In genomic region chr6:132830236-132830799, GRCh38 we compare ENCODE assay signal across 9 cellular contexts. TPM values are rescaled to one million over a fixed set of nuclear protein-coding genes. Genes with fewer than 3 reads are reported as not detected.
DNase-seq lines count a peak whose midpoint lies in the region; ATAC-seq and TF ChIP-seq lines count a peak whose summit lies in the region.
"Had no signal": no experiment of that assay in that cellular context is flagged by ENCODE, and none has a peak within 500 bp of the region (broad histone marks: within the 10 kb centered on the region; RNA-seq: fewer than 3 reads in every experiment).

No MANE protein-coding gene starts in this region.

- TF ChIP-seq CTCF in kidney epithelial cell (IDR thresholded peaks at IDR 0.05; ENCODE audit: insufficient read depth, low read length, poor library complexity, severe bottlenecking) = peak; percentile 52

- no peak overlapping the region for H3K4me3 ChIP-seq in kidney epithelial cell (ENCODE audit: low read depth, low read length)
- H3K4me3 ChIP-seq: thoracic aorta had no signal

- no peaks in the 10 kb centered on the region for H3K27me3 ChIP-seq in kidney epithelial cell (ENCODE audit: control insufficient read depth, insufficient read depth, low read length)

- ATAC-seq in HG03095 (IDR thresholded peaks at IDR 0.05; ENCODE audit: unreplicated experiment) (no peak), HG03097 (IDR thresholded peaks at IDR 0.05; ENCODE audit: low FRiP score, unreplicated experiment) (no peak), GM18873 (IDR thresholded peaks at IDR 0.05; ENCODE audit: low FRiP score, unreplicated experiment) (no peak)

- DNase-seq in Daoy (ENCODE audit: low read depth) (peak; percentile 37), M059J (ENCODE audit: low read depth) (peak; percentile 56), SW480 (ENCODE audit: low spot score) (peak; percentile 50), kidney epithelial cell (ENCODE audit: low read depth) (no peak), mucosa of gallbladder (ENCODE audit: low spot score) (no peak)

- H3K36me3 ChIP-seq in kidney epithelial cell (ENCODE audit: control insufficient read depth, insufficient read depth, low read length) = no peaks in the 10 kb centered on the region
- H3K36me3 ChIP-seq: thoracic aorta had no signal

RNA-seq across cellular contexts. Expression of gene RPS12, which starts 15.9 kb away (rescaled TPM):
- 1,785 and 2,372 TPM in 2 replicates for total RNA-seq in Daoy (2014; rRNA removed; shearing (Covaris generic))
- 1,221 and 1,446 TPM in 2 replicates for total RNA-seq in M059J (2014; rRNA removed; shearing (Covaris generic))
- total RNA-seq in kidney epithelial cell (3,542 and 3,676 TPM in 2 replicates), mucosa of gallbladder (638 TPM)

RNA-seq across cellular contexts. Expression of gene SLC18B1, which starts 31.9 kb away (rescaled TPM):
- total RNA-seq in Daoy (2014; rRNA removed; shearing (Covaris generic)) = 7.9 and 8.9 TPM in 2 replicates
- 13.8 and 19.4 TPM in 2 replicates for total RNA-seq in M059J (2014; rRNA removed; shearing (Covaris generic))
- total RNA-seq in kidney epithelial cell (10.7 and 11.9 TPM in 2 replicates), mucosa of gallbladder (13.3 TPM)

Comparison
In these comparisons a context has a peak if more than half of its experiments do, and no peak if none do; other contexts are left out.
1. DNase-seq: peak in Daoy (single experiment), M059J (single experiment) and SW480 (single experiment); none in kidney epithelial cell (single experiment) and mucosa of gallbladder (single experiment).